ENCODE assay signal across 17 cellular contexts in the genomic region with DNA sequence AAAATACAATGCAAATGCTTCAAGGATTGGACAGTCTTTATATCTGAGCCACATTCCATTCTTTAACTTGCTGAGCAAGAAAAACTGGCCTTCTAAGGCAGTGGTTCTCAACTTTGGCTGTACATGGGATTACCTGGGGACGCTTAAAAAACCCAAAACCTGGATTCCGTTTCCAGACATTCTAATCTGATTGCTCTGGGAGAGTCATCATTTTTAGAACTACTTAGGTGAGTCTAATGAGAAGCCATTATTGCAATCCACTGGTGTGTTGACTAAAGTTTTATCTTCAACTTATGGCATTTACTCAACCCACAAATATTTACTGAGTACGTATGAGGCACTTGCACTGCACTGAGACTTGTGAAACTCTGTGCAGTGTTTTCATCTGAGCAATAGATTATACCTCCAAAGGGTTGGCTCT.
DNase-seq lines count a peak whose midpoint lies in the region; ATAC-seq and TF ChIP-seq lines count a peak whose summit lies in the region.
"Had no signal": no experiment of that assay in that cellular context is flagged by ENCODE, and none has a peak within 500 bp of the region (broad histone marks: within the 10 kb centered on the region; RNA-seq: fewer than 3 reads in every experiment).

No MANE protein-coding gene starts in this region.

- H3K4me1 ChIP-seq in foreskin keratinocyte: no peaks in the 10 kb centered on the region
- H3K4me1 ChIP-seq: parathyroid adenoma had no signal

- H3K27ac ChIP-seq in VCaP (peak overlapping the region; percentile 67), foreskin keratinocyte (peak overlapping the region; percentile 11)
- H3K27ac ChIP-seq: brain microvascular endothelial cell, parathyroid adenoma had no signal

- H3K27me3 ChIP-seq in foreskin keratinocyte: no peaks in the 10 kb centered on the region
- H3K27me3 ChIP-seq: brain microvascular endothelial cell had no signal

- peak; percentile 90 for ATAC-seq in foreskin keratinocyte
- ATAC-seq: naive thymus-derived CD8-positive, alpha-beta T cell; Right ventricle myocardium inferior had no signal

- DNase-seq in H4 (ENCODE audit: low spot score): peak; percentile 53
- DNase-seq in foreskin keratinocyte: peak; percentile 76 to 91
- peak; percentile 73 for DNase-seq in renal cortical epithelial cell (ENCODE audit: low read depth)
- no peak for DNase-seq in activated CD8-positive, alpha-beta memory T cell treated with anti-CD3 and anti-CD28 coated beads, Interleukin-2, amount 50 U/mL, for 48 hours
- DNase-seq in NCI-H1694 (lab: John Stamatoyannopoulos, UW): no peak
- DNase-seq in NCI-H2081 (lab: John Stamatoyannopoulos, UW): no peak
- DNase-seq: activated CD4-positive, alpha-beta T cell treated with anti-CD3 and anti-CD28 coated beads, Interleukin-2, amount 50 U/mL, for 48 hours; activated naive CD4-positive, alpha-beta T cell treated with anti-CD3 and anti-CD28 coated beads, Interleukin-2, amount 10 ng/mL, durations not matched to agents 7 days and 5 days; activated T-cell treated with anti-CD3 and anti-CD28 coated beads, Interleukin-2, amount 50 U/mL, for 24 hours; brain microvascular endothelial cell; naive thymus-derived CD8-positive, alpha-beta T cell; NCI-H1436 treated with DMSO at 0.1 percent for 48 hours; NK-92 treated with Interleukin-12 subunit alpha and Interleukin-12 subunit beta, amount 100 ng/mL, for 24 hours; stimulated activated CD4-positive, alpha-beta T cell treated with anti-CD3 and anti-CD28 coated beads, Interleukin-2, amount 100 ng/mL, for 48 hours had no signal

- TF ChIP-seq CTCF in VCaP (conservative IDR thresholded peaks at IDR 0.05) (no peak), foreskin keratinocyte (conservative IDR thresholded peaks at IDR 0.05) (no peak)

Comparison
In these comparisons a context has a peak if more than half of its experiments do, and no peak if none do; other contexts are left out.
1. DNase-seq: peak in H4 (single experiment), foreskin keratinocyte (2 of 2) and renal cortical epithelial cell (single experiment); none in activated CD8-positive, alpha-beta memory T cell treated with anti-CD3 and anti-CD28 coated beads, Interleukin-2, amount 50 U/mL, for 48 hours (single experiment), NCI-H1694 (single experiment) and NCI-H2081 (0 of 2).